Comparison of ENCODE assay signal across 16 cellular contexts in the genomic region with DNA sequence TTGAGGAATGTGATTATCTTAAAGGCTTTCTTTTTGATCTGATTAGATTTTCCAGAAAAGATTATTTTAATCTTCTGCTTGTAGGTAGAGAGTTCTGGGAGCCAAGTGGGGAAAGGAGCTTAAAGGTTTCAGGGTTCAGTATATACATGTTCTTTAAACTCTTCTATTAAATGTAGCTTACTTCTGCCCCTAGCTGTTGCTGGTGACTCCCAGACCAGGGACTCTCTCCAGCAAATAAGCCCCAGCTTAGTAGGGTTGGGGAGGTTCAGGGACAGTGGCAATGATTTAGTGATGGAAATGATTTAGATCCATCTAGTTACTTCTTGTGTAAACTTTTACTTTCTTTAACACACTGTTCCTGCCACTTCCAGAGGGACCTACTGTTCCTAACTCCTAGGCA.
"Had no signal": no experiment of that assay in that cellular context is flagged by ENCODE, and none has a peak within 500 bp of the region (broad histone marks: within the 10 kb centered on the region; RNA-seq: fewer than 3 reads in every experiment).

No MANE protein-coding gene starts in this region.

- H3K27ac Mint-ChIP-seq: activated CD8-positive, alpha-beta memory T cell treated with anti-CD3 and anti-CD28 coated beads, Interleukin-2, amount 10 ng/mL, durations not matched to agents 7 days and 5 days; activated naive CD8-positive, alpha-beta T cell treated with anti-CD3 and anti-CD28 coated beads for 36 hours; stimulated activated effector memory CD8-positive, alpha-beta T cell treated with anti-CD3 and anti-CD28 coated beads, Interleukin-12 subunit alpha, Interleukin-12 subunit beta, amount 100 ng/mL, for 72 hours; T-helper 17 cell had no signal

- DNase-seq: activated CD4-positive, alpha-beta T cell treated with anti-CD3 and anti-CD28 coated beads, Interleukin-2, amount 50 U/mL, for 4 hours; activated CD8-positive, alpha-beta memory T cell treated with anti-CD3 and anti-CD28 coated beads, Interleukin-2, amount 10 ng/mL, durations not matched to agents 7 days and 5 days; activated gamma-delta T cell; activated naive CD8-positive, alpha-beta T cell treated with anti-CD3 and anti-CD28 coated beads for 36 hours; activated T-cell treated with anti-CD3 and anti-CD28 coated beads, Interleukin-2, amount 50 U/mL, for 4 hours; aorta; hippocampal formation; midbrain; posterior cingulate gyrus; right cardiac atrium; T-helper 17 cell; thyroid gland had no signal

- H3K27me3 ChIP-seq: cardiac muscle cell, neutrophil, thyroid gland had no signal

- H3K4me1 ChIP-seq: thyroid gland had no signal

- H3K27me3 Mint-ChIP-seq: activated CD8-positive, alpha-beta memory T cell treated with anti-CD3 and anti-CD28 coated beads, Interleukin-2, amount 10 ng/mL, durations not matched to agents 7 days and 5 days; activated naive CD8-positive, alpha-beta T cell treated with anti-CD3 and anti-CD28 coated beads for 36 hours; T-helper 17 cell had no signal

- H3K9me3 ChIP-seq: neutrophil, thyroid gland had no signal

- ATAC-seq: activated CD8-positive, alpha-beta memory T cell treated with anti-CD3 and anti-CD28 coated beads, Interleukin-2, amount 10 ng/mL, durations not matched to agents 7 days and 5 days; activated T-cell treated with anti-CD3 and anti-CD28 coated beads, Interleukin-2, amount 50 U/mL, for 4 hours; right cardiac atrium; stimulated activated effector memory CD8-positive, alpha-beta T cell treated with anti-CD3 and anti-CD28 coated beads, Interleukin-12 subunit alpha, Interleukin-12 subunit beta, amount 100 ng/mL, for 72 hours; T-helper 17 cell had no signal

- H3K9me3 Mint-ChIP-seq: stimulated activated effector memory CD8-positive, alpha-beta T cell treated with anti-CD3 and anti-CD28 coated beads, Interleukin-12 subunit alpha, Interleukin-12 subunit beta, amount 100 ng/mL, for 72 hours had no signal

- H3K4me2 ChIP-seq: smooth muscle cell had no signal

- H3K4me3 Mint-ChIP-seq: activated CD8-positive, alpha-beta memory T cell treated with anti-CD3 and anti-CD28 coated beads, Interleukin-2, amount 10 ng/mL, durations not matched to agents 7 days and 5 days; activated naive CD8-positive, alpha-beta T cell treated with anti-CD3 and anti-CD28 coated beads for 36 hours; activated T-cell treated with anti-CD3 and anti-CD28 coated beads, Interleukin-2, amount 50 U/mL, for 4 hours; stimulated activated effector memory CD8-positive, alpha-beta T cell treated with anti-CD3 and anti-CD28 coated beads, Interleukin-12 subunit alpha, Interleukin-12 subunit beta, amount 100 ng/mL, for 72 hours; T-helper 17 cell had no signal

- H3K4me1 Mint-ChIP-seq: activated CD8-positive, alpha-beta memory T cell treated with anti-CD3 and anti-CD28 coated beads, Interleukin-2, amount 10 ng/mL, durations not matched to agents 7 days and 5 days; activated naive CD8-positive, alpha-beta T cell treated with anti-CD3 and anti-CD28 coated beads for 36 hours; stimulated activated effector memory CD8-positive, alpha-beta T cell treated with anti-CD3 and anti-CD28 coated beads, Interleukin-12 subunit alpha, Interleukin-12 subunit beta, amount 100 ng/mL, for 72 hours; T-helper 17 cell had no signal

- H3K4me3 ChIP-seq: cardiac muscle cell, smooth muscle cell, thyroid gland had no signal

- H3K27ac ChIP-seq: cardiac muscle cell, neutrophil, thyroid gland had no signal
